In genomic region chr11:798093-798713, GRCh38 we compare ENCODE assay signal across 1 cellular context.
A peak's percentile ranks its signal among the peaks of the same experiment; 100 is the strongest.
TF ChIP-seq lines count a peak whose summit lies in the region.

TSS of gene SLC25A22 (minus strand) at chr11:798281. CDS start at chr11:795006, 3,275 bp downstream.

TF ChIP-seq in WTC11, 78 proteins besides CTCF, POLR2A, EP300 and RAD21 (continued from another document):
- TF ChIP-seq ARID4B (CRISPR knock-in tag; IDR thresholded peaks at IDR 0.05; ENCODE audit: borderline replicate concordance), result no peak
- no peak for TF ChIP-seq SMAD3 (CRISPR knock-in tag; IDR thresholded peaks at IDR 0.05; ENCODE audit: borderline replicate concordance)
- TF ChIP-seq PRDM15 (CRISPR knock-in tag; IDR thresholded peaks at IDR 0.05), result no peak
- TF ChIP-seq E2F4 (CRISPR knock-in tag; IDR thresholded peaks at IDR 0.05; ENCODE audit: borderline replicate concordance, low read depth), result no peak
- TF ChIP-seq ETV6 (CRISPR knock-in tag; IDR thresholded peaks at IDR 0.05), result peak; percentile 8; the same call in 1 of the 2 replicates
- TF ChIP-seq CBFB (CRISPR knock-in tag; IDR thresholded peaks at IDR 0.05; ENCODE audit: low read depth), result 0 out of 2 replicates have a peak, but pooled peaks have one; percentile 46
